Comparison of ENCODE assay signal across 9 cellular contexts in the genomic region with DNA sequence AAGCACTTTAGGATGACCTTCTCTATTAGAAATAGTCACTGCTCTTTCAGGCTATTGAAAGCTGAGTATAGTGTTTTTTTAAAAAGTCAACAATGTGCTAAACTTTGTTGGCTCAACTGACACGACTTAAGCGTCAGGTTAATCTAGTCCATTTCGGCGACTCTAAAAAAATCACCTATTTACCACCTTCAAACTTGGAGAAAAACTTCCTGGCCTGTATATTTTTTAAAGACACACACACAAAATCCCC.
DNase-seq lines count a peak whose midpoint lies in the region; ATAC-seq, FAIRE-seq and TF ChIP-seq lines count a peak whose summit lies in the region.
"Had no signal": no experiment of that assay in that cellular context is flagged by ENCODE, and none has a peak within 500 bp of the region (broad histone marks: within the 10 kb centered on the region; RNA-seq: fewer than 3 reads in every experiment).

No MANE protein-coding gene starts in this region.

- peaks cover 67% of the 10 kb centered on the region for H3K4me1 Mint-ChIP-seq in activated B cell treated with CpG ODN at 0.5 μM for 24 hours

- peak overlapping the region; percentile 78 for H3K27ac ChIP-seq in HL-60 (replicated peaks)
- peak overlapping the region; percentile 95 to 99 for H3K27ac ChIP-seq in small intestine (ENCODE audit: low read depth in 1 of 2, low read length in 1 of 2)

- peak overlapping the region; percentile 92 for H3K4me3 Mint-ChIP-seq in activated B cell treated with CpG ODN at 0.5 μM for 24 hours

- H3K36me3 Mint-ChIP-seq in activated B cell treated with CpG ODN at 0.5 μM for 24 hours (ENCODE audit: low read depth), result peaks cover 34% of the 10 kb centered on the region

- WGBS in small intestine, 3 donors, result 10 to 13% (median 11%) methylated on average over 4 of the region's 4 CpGs

- H3K4me1 ChIP-seq in small intestine (ENCODE audit: control insufficient read depth in 2 of 2, insufficient read depth in 1 of 2, low read depth in 1 of 2, low read length in 1 of 2), result peaks cover 4 to 14% of the 10 kb centered on the region in 2 donors

- FAIRE-seq in small intestine (lab: Jason Lieb, UNC), result no peak

- no peaks in the 10 kb centered on the region for H3K9me3 ChIP-seq in small intestine (ENCODE audit: control insufficient read depth, low read depth)

- POLR2A ChIA-PET in activated B cell treated with CpG ODN at 0.5 μM for 24 hours (lab: Charles Lee), result interaction anchor here (0.7 to 26.0 kb wide), 22 partner anchors 16 to 1931 kb away, joined by 3 to 785 read pairs (median 17); a partner anchor contains a TSS

- intact Hi-C loops in activated B cell treated with CpG ODN at 0.5 μM for 24 hours (cut with micrococcal nuclease), result loop anchor here (1.0 to 5.0 kb wide), 10 partner anchors 18 to 1102 kb away; a partner anchor contains a TSS

- no peaks in the 10 kb centered on the region for H3K27me3 Mint-ChIP-seq in activated B cell treated with CpG ODN at 0.5 μM for 24 hours

- H3K27me3 ChIP-seq in HL-60 (ENCODE audit: insufficient read depth, poor library complexity, severe bottlenecking) (no peaks in the 10 kb centered on the region), small intestine (ENCODE audit: control insufficient read depth in 2 of 2, insufficient read depth in 2 of 2, low read length in 2 of 2) (no peaks in the 10 kb centered on the region)

- H3K36me3 ChIP-seq in small intestine (ENCODE audit: control insufficient read depth in 2 of 2, insufficient read depth in 2 of 2, low read length in 2 of 2), result no peaks in the 10 kb centered on the region

- H3K9me3 Mint-ChIP-seq in activated B cell treated with CpG ODN at 0.5 μM for 24 hours, result no peaks in the 10 kb centered on the region

- H3K4me3 ChIP-seq in HL-60 (replicated peaks; ENCODE audit: insufficient read depth, low read length), result peak overlapping the region; percentile 43
- peak overlapping the region; percentile 46 for H3K4me3 ChIP-seq in iPS-11a (ENCODE audit: low read depth, low read length)
- peak overlapping the region in 1 of 2 donors; percentile 65 for H3K4me3 ChIP-seq in small intestine (ENCODE audit: low read depth in 1 of 2, low read length in 2 of 2)

- CTCF ChIA-PET in activated B cell treated with CpG ODN at 0.5 μM for 24 hours (lab: Charles Lee), result interaction anchor here (0.6 kb wide), 1 partner anchor 62 kb away, joined by 4 read pairs; no protein-coding TSS in a partner anchor

- DNase-seq in HL-60 (ENCODE audit: low read depth in 1 of 2, low spot score in 1 of 2) (no peak), activated B cell treated with CpG ODN at 0.5 μM for 24 hours (no peak), small intestine (no peak), NCI-H2029 treated with DMSO at 0.1 percent for 48 hours (lab: John Stamatoyannopoulos, UW) (no peak), occipital lobe (lab: John Stamatoyannopoulos, UW) (no peak), SW 1271 (lab: John Stamatoyannopoulos, UW) (no peak)
- DNase-seq: NCI-H1694 had no signal

- ATAC-seq in activated B cell treated with CpG ODN at 0.5 μM for 24 hours (ENCODE audit: low read depth), result no peak
- ATAC-seq in HG03159 (IDR thresholded peaks at IDR 0.05; ENCODE audit: unreplicated experiment), result no peak

- TF ChIP-seq CTCF in HL-60 (IDR thresholded peaks at IDR 0.05; ENCODE audit: insufficient read depth, low read length) (no peak), activated B cell treated with CpG ODN at 0.5 μM for 24 hours (IDR thresholded peaks at IDR 0.05) (no peak)

- peak overlapping the region; percentile 97 for H3K27ac Mint-ChIP-seq in activated B cell treated with CpG ODN at 0.5 μM for 24 hours
